1 cellular context compared by ENCODE assay signal in the genomic region with DNA sequence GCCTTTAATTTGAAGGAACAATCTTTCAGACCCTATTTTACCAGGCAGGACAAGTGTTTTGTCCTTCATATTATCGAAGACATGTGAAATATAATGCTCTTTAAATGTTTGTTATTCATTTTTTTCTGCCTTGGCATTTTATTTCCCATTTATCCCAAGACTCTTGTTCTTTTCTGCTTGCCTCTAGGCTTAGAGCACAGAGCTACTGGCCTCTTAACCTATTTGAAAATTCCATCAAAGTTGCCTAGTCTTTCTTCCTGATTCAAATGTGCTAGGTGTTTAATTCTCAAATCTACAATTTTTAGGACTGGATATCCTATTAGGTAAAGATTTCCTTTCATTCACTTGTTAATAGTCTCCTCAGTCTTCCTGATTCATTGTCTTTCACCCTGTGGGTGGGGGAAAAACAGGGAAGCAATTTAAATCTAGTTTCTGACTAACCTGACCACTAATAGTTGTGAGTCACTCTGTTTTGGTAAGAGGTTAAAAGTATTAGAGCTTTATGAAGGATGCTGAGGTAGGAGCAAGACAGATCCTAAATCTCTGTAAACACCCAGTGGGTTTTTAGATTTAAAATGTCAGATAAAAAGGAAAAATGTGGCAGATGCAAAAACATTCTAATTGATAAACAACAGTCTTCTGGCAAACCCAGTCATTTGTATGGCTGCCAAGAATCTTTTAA.
TF ChIP-seq lines count a peak whose summit lies in the region.

No MANE protein-coding gene starts in this region.

TF ChIP-seq in HCT116, 20 proteins besides CTCF, POLR2A, EP300 and RAD21:
- no peak for TF ChIP-seq EZH2 (IDR thresholded peaks at IDR 0.05)
- peak; percentile 64 for TF ChIP-seq EGR1 (IDR thresholded peaks at IDR 0.05; ENCODE audit: low read depth)
- TF ChIP-seq EZH2phosphoT487 (IDR thresholded peaks at IDR 0.05; ENCODE audit: borderline replicate concordance) = no peak
- peak; percentile 40; the same call in 1 of the 2 replicates for TF ChIP-seq MAX (IDR thresholded peaks at IDR 0.05)
- peak; percentile 66 for TF ChIP-seq CEBPB (IDR thresholded peaks at IDR 0.05; ENCODE audit: low read depth)
- TF ChIP-seq, protein P1, sequence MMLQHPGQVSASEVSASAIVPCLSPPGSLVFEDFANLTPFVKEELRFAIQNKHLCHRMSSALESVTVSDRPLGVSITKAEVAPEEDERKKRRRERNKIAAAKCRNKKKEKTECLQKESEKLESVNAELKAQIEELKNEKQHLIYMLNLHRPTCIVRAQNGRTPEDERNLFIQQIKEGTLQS (IDR thresholded peaks at IDR 0.05) = no peak
- TF ChIP-seq ELF1 (IDR thresholded peaks at IDR 0.05; ENCODE audit: borderline replicate concordance, low read depth) = peak; percentile 37
- no peak for TF ChIP-seq ZBTB33 (IDR thresholded peaks at IDR 0.05; ENCODE audit: extremely low read depth, insufficient replicate concordance, low read length)
- TF ChIP-seq JUND (IDR thresholded peaks at IDR 0.05) = peak; percentile 91
- peak; percentile 72 for TF ChIP-seq SP1 (IDR thresholded peaks at IDR 0.05; ENCODE audit: low read depth)
- TF ChIP-seq ZFX (IDR thresholded peaks at IDR 0.05) = no peak
- peak; percentile 51; the same call in 1 of the 2 replicates for TF ChIP-seq SIN3A (IDR thresholded peaks at IDR 0.05; ENCODE audit: low read depth)
- no peak for TF ChIP-seq ZNF274 (IDR thresholded peaks at IDR 0.05; ENCODE audit: low read depth, low read length)
- peak; percentile 39; the same call in 1 of the 2 replicates for TF ChIP-seq SRF (IDR thresholded peaks at IDR 0.05; ENCODE audit: low read depth)
- TF ChIP-seq YY1 (IDR thresholded peaks at IDR 0.05; ENCODE audit: extremely low read depth, insufficient replicate concordance, low read depth, low read length) = no peak
- TF ChIP-seq TCF7L2 (IDR thresholded peaks at IDR 0.05; ENCODE audit: borderline replicate concordance, extremely low read depth, insufficient read depth, insufficient read length) = no peak
- TF ChIP-seq POLR2AphosphoS5 (IDR thresholded peaks at IDR 0.05; ENCODE audit: low read depth, low read length) = no peak
- TF ChIP-seq CBX3 (IDR thresholded peaks at IDR 0.05; ENCODE audit: low read depth) = peak; percentile 48; the same call in 1 of the 2 replicates
- peak; percentile 93 for TF ChIP-seq FOSL1 (IDR thresholded peaks at IDR 0.05; ENCODE audit: low read depth)
- TF ChIP-seq REST (IDR thresholded peaks at IDR 0.05; ENCODE audit: low read depth) = no peak
TF ChIP-seq in HCT116: peak in this region for 10.
